In the genomic region with DNA sequence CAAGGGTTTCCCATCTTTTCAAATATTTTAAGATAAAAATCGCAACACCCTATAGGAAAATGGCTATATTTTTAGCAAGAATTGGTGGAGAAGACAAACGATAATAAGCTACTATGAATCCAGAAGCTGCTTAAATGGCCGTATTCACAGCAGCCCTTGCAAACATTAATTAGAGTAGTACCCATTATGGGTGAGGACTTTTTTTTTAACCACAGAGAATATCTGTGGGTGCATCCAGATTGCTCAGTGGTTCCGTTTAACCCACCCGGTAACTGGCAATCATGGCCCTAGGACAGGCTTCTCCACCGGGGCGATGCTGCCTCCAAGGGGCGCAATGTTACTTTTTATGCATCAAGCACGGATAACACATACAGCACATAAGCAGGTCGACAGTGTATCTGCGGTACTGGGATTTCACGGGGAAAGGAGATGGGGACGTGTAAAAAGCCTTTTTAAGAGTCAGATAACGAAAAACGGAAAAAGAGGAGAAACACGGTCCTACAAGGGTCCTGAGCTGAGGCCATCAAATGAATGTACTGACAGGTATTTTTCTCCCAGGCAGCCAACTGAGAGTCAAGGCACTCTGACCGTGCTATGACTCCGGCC, we compare ENCODE assay signal across 8 cellular contexts. TPM values are rescaled to one million over a fixed set of nuclear protein-coding genes. Genes with fewer than 3 reads are reported as not detected.
A peak's percentile ranks its signal among the peaks of the same experiment; 100 is the strongest.
DNase-seq lines count a peak whose midpoint lies in the region; FAIRE-seq and TF ChIP-seq lines count a peak whose summit lies in the region.

No MANE protein-coding gene starts in this region.

- peaks cover 17% of the 10 kb centered on the region for H3K4me1 ChIP-seq in keratinocyte (ENCODE audit: control insufficient read depth, extremely low read depth, insufficient read depth, low read length)

- H3K27ac ChIP-seq in keratinocyte (ENCODE audit: control insufficient read depth, insufficient read depth, low read length), result no peak overlapping the region

- H3K9me1 ChIP-seq in keratinocyte (ENCODE audit: control insufficient read depth, extremely low read depth, insufficient read depth, low read length), result no peaks in the 10 kb centered on the region

- H3K9ac ChIP-seq in keratinocyte (ENCODE audit: control insufficient read depth, extremely low read depth, insufficient read depth, low read length), result peak overlapping the region; percentile 34

- no peaks in the 10 kb centered on the region for H3K36me3 ChIP-seq in keratinocyte (ENCODE audit: control insufficient read depth in 2 of 2, extremely low read depth in 1 of 2, insufficient read depth in 2 of 2, low read length in 2 of 2)

- H2AFZ ChIP-seq in keratinocyte (ENCODE audit: control insufficient read depth, low read length), result peak overlapping the region; percentile 77

- in situ Hi-C loops in astrocyte of the spinal cord (cut with HindIII; ENCODE audit: low sequenced_read_pairs), result no loop called here

- no peaks in the 10 kb centered on the region for H3K79me2 ChIP-seq in keratinocyte (ENCODE audit: control insufficient read depth, insufficient read depth, low read length)

- FAIRE-seq in keratinocyte (lab: Jason Lieb, UNC), result peak; percentile 36

- H3K4me2 ChIP-seq in keratinocyte (ENCODE audit: control insufficient read depth, extremely low read depth, insufficient read depth, low read depth, low read length), result peak overlapping the region; percentile 80

- peak overlapping the region; percentile 50 for H3K4me3 ChIP-seq in astrocyte of the spinal cord (ENCODE audit: low read depth, low read length)
- peak overlapping the region; percentile 59 to 67 (median 65) for H3K4me3 ChIP-seq in keratinocyte (ENCODE audit: control insufficient read depth in 2 of 3, extremely low read depth in 1 of 3, insufficient read depth in 2 of 3, low read depth in 1 of 3, low read length in 3 of 3)

- TF ChIP-seq CTCF in astrocyte of the spinal cord (IDR thresholded peaks at IDR 0.05; ENCODE audit: low read depth, low read length), result peak; percentile 27
- TF ChIP-seq CTCF in keratinocyte (optimal IDR thresholded peaks at IDR 0.05 in 1 of 3, IDR thresholded peaks at IDR 0.05 in 1 of 3, conservative IDR thresholded peaks at IDR 0.05 in 1 of 3; ENCODE audit: extremely low read depth in 1 of 3, insufficient read depth in 2 of 3, low read length in 3 of 3), result peak; percentile 23 to 81 (median 27)

- H3K27me3 ChIP-seq in keratinocyte (ENCODE audit: control insufficient read depth, extremely low read depth, insufficient read depth, low read length), result peaks cover 37% of the 10 kb centered on the region

- no peaks in the 10 kb centered on the region for H3K9me3 ChIP-seq in keratinocyte (ENCODE audit: control insufficient read depth, low read depth, low read length)

- dilution Hi-C loops in keratinocyte (cut with MboI; ENCODE audit: extremely low pct_ligation_motif_present, low sequenced_read_pairs), result no loop called here

- no peaks in the 10 kb centered on the region for H4K20me1 ChIP-seq in keratinocyte (ENCODE audit: control insufficient read depth, extremely low read depth, insufficient read depth, low read length)

- peak; percentile 13 for DNase-seq in activated naive CD4-positive, alpha-beta T cell treated with Interleukin-2 at 50 U/mL for 16 hours
- no peak for DNase-seq in activated naive CD4-positive, alpha-beta T cell (lab: John Stamatoyannopoulos, UW)
- DNase-seq in NCI-H774 (lab: John Stamatoyannopoulos, UW), result peak; percentile 7
- DNase-seq in astrocyte of the spinal cord (ENCODE audit: low read depth, low spot score), result peak; percentile 7
- no peak for DNase-seq in keratinocyte (ENCODE audit: low read depth, low spot score)
- DNase-seq in stimulated activated CD4-positive, alpha-beta T cell treated with anti-CD3 and anti-CD28 coated beads, Interleukin-1b, Interleukin-23, amount 100 ng/mL, for 48 hours, result peak; percentile 21
- DNase-seq in NCI-H2029 treated with DMSO at 0.1 percent for 48 hours (lab: John Stamatoyannopoulos, UW), result no peak
- DNase-seq in GM03348 (ENCODE audit: low spot score), result no peak

RNA-seq across cellular contexts. Expression of a gene that starts 1.0 kb away (rescaled TPM):
- 0.02 to 0.35 TPM (median 0.03 TPM) in 3 replicates for polyA plus RNA-seq in keratinocyte
- 0.69 TPM for polyA plus RNA-seq in keratinocyte (2011; ENCODE audit: low read depth)
- polyA plus RNA-seq in keratinocyte (2011; cell fraction: cytosol; rRNA removed), result 0.12 and 0.13 TPM in 2 replicates
- polyA plus RNA-seq in keratinocyte (2011; cell fraction: nucleus; rRNA removed), result 0.09 and 0.24 TPM in 2 replicates
- 0.24 and 0.66 TPM in 2 replicates for polyA plus RNA-seq in keratinocyte (2012; ENCODE audit: low replicate concordance)
- polyA minus RNA-seq in keratinocyte, result 0.13 TPM in 1 of 3 replicates, not detected in the others
- not detected for polyA minus RNA-seq in keratinocyte (2011; cell fraction: cytosol; rRNA and poly(A)+ RNA removed)
- not detected in 2 replicates for polyA minus RNA-seq in keratinocyte (2011; cell fraction: nucleus; rRNA and poly(A)+ RNA removed)

RNA-seq across cellular contexts. Expression of a gene that starts 46.6 kb away (rescaled TPM):
- polyA plus RNA-seq in keratinocyte, result 0.26 to 1.7 TPM (median 0.96 TPM) in 3 replicates
- not detected for polyA plus RNA-seq in keratinocyte (2011; ENCODE audit: low read depth)
- 0.56 and 0.74 TPM in 2 replicates for polyA plus RNA-seq in keratinocyte (2011; cell fraction: cytosol; rRNA removed)
- polyA plus RNA-seq in keratinocyte (2011; cell fraction: nucleus; rRNA removed), result 0.68 and 0.73 TPM in 2 replicates
- polyA plus RNA-seq in keratinocyte (2012; ENCODE audit: low replicate concordance), result 0.42 and 1.0 TPM in 2 replicates
- polyA minus RNA-seq in keratinocyte, result 0.10 to 1.6 TPM (median 0.46 TPM) in 3 replicates
- polyA minus RNA-seq in keratinocyte (2011; cell fraction: cytosol; rRNA and poly(A)+ RNA removed), result not detected
- 0.54 TPM in 1 of 2 replicates, not detected in the other for polyA minus RNA-seq in keratinocyte (2011; cell fraction: nucleus; rRNA and poly(A)+ RNA removed)

Comparison
In these comparisons a context has a peak if more than half of its experiments do, and no peak if none do; other contexts are left out.
1. DNase-seq: peak in activated naive CD4-positive, alpha-beta T cell treated with Interleukin-2 at 50 U/mL for 16 hours (single experiment), NCI-H774 (single experiment), astrocyte of the spinal cord (single experiment) and stimulated activated CD4-positive, alpha-beta T cell treated with anti-CD3 and anti-CD28 coated beads, Interleukin-1b, Interleukin-23, amount 100 ng/mL, for 48 hours (single experiment); none in activated naive CD4-positive, alpha-beta T cell (0 of 4), keratinocyte (single experiment), NCI-H2029 treated with DMSO at 0.1 percent for 48 hours (single experiment) and GM03348 (single experiment).